In the genomic region with DNA sequence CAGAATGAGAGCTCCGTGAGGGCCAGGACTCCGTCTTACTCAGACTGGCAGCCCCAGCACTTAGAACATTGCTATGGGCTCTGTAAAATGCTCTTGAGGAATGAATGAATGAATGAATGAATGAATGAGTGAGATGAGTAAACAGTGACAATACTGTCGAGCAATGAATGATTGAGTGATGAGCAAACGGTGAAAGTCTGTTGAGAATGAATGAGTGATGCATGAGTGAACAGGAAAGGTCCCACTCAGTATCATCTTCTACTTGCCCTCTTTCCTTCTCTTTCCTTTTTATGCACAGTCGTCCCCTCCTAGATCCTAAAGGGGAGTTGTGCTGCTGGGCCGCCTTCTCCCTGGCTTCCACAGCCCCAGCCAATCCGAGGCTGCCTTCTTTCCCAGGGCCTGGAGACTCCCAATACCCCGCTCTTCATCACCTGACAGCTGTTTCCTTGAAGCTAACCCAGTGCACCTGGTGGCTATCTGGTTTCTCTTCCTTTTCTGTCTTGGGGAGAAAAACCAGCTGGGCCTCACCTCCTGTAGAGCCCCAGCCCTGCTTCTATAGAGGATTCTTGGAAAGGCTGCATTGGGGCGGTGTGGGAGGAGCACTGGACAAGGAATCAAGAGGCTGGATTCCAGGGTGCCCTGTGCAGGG, we compare ENCODE assay signal across 1 cellular context.
TF ChIP-seq lines count a peak whose summit lies in the region.

No MANE protein-coding gene starts in this region.

TF ChIP-seq in GM12878, 131 proteins besides CTCF, POLR2A, EP300 and RAD21 (continued from another document):
- TF ChIP-seq PKNOX1 (IDR thresholded peaks at IDR 0.05) (peak; percentile 55; the same call in 1 of the 2 replicates), BCL3 (IDR thresholded peaks at IDR 0.05; ENCODE audit: borderline replicate concordance, insufficient read depth, low read depth, low read length, poor library complexity, severe bottlenecking) (peak; percentile 83), TCF7 (IDR thresholded peaks at IDR 0.05; ENCODE audit: borderline replicate concordance) (no peak), ZNF24 (IDR thresholded peaks at IDR 0.05) (peak; percentile 96), FOS (IDR thresholded peaks at IDR 0.05; ENCODE audit: borderline replicate concordance, extremely low read depth, insufficient read length) (no peak), PRDM15 (CRISPR knock-in tag; IDR thresholded peaks at IDR 0.05) (no peak), IKZF2 (IDR thresholded peaks at IDR 0.05) (peak; percentile 47 to 66), ESRRA (IDR thresholded peaks at IDR 0.05; ENCODE audit: low read length) (no peak), RAD51 (IDR thresholded peaks at IDR 0.05) (no peak), ETV6 (conservative IDR thresholded peaks at IDR 0.05 in 1 of 2, IDR thresholded peaks at IDR 0.05 in 1 of 2; ENCODE audit: borderline replicate concordance in 1 of 2, low read depth in 1 of 2) (peak in 1 of 2 experiments; percentile 18; a peak in 1 of 4 replicates), EED (IDR thresholded peaks at IDR 0.05; ENCODE audit: low read depth) (peak; percentile 80; the same call in 1 of the 2 replicates), RUNX3 (IDR thresholded peaks at IDR 0.05; ENCODE audit: low read length) (peak; percentile 37; the same call in 1 of the 2 replicates), TCF12 (IDR thresholded peaks at IDR 0.05; ENCODE audit: low read depth, low read length) (peak; percentile 99), PBX3 (IDR thresholded peaks at IDR 0.05; ENCODE audit: insufficient replicate concordance, low read depth, low read length) (peak; percentile 86), SUZ12 (IDR thresholded peaks at IDR 0.05; ENCODE audit: unreplicated experiment) (no peak), NRF1 (conservative IDR thresholded peaks at IDR 0.05; ENCODE audit: low read depth, low read length) (no peak), DPF2 (IDR thresholded peaks at IDR 0.05) (peak; percentile 25; the same call in 1 of the 2 replicates), NR2C2 (IDR thresholded peaks at IDR 0.05; ENCODE audit: borderline replicate concordance, control insufficient read depth, insufficient read length, low read depth) (no peak), EZH2 (IDR thresholded peaks at IDR 0.05; ENCODE audit: borderline replicate concordance, control insufficient read depth, low read depth, low read length) (no peak), TCF3 (IDR thresholded peaks at IDR 0.05; ENCODE audit: borderline replicate concordance, insufficient read depth, low read depth, low read length) (peak; percentile 99), IRF3 (IDR thresholded peaks at IDR 0.05) (no peak)
- TF ChIP-seq, protein P1, sequence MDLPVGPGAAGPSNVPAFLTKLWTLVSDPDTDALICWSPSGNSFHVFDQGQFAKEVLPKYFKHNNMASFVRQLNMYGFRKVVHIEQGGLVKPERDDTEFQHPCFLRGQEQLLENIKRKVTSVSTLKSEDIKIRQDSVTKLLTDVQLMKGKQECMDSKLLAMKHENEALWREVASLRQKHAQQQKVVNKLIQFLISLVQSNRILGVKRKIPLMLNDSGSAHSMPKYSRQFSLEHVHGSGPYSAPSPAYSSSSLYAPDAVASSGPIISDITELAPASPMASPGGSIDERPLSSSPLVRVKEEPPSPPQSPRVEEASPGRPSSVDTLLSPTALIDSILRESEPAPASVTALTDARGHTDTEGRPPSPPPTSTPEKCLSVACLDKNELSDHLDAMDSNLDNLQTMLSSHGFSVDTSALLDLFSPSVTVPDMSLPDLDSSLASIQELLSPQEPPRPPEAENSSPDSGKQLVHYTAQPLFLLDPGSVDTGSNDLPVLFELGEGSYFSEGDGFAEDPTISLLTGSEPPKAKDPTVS (IDR thresholded peaks at IDR 0.05; ENCODE audit: low read depth, low read length) = no peak
